23 cellular contexts compared by ENCODE assay signal in the genomic region with DNA sequence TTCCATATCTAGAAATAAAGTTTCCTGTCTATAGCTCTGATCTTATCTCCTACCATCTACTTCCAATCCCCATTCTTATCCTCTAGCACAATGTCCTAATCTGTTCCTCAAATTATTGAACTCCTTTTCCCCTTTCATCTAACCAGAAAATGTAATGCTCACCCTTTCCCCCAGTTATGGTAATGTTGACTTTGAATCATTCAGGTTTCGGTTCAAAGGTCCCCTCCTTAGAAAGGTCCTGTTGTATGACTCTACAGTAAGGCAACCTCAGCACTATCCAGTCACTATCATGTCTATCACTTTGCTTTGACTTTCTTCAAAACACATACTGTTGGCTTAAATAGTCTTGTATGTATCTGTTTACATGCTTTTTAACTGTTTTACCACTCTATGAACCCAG.
"Had no signal": no experiment of that assay in that cellular context is flagged by ENCODE, and none has a peak within 500 bp of the region (broad histone marks: within the 10 kb centered on the region; RNA-seq: fewer than 3 reads in every experiment).

No MANE protein-coding gene starts in this region.

- H3K36me3 ChIP-seq: cardiac muscle cell, lower lobe of right lung, spleen, upper lobe of left lung had no signal

- H3K4me1 ChIP-seq: body of pancreas, lower lobe of right lung, spleen, upper lobe of left lung had no signal

- ATAC-seq: activated CD4-positive, CD25-positive, alpha-beta regulatory T cell treated with anti-CD3 and anti-CD28 coated beads, Interleukin-2, amount 50 U/mL, for 24 hours; activated CD8-positive, alpha-beta memory T cell treated with anti-CD3 and anti-CD28 coated beads, Interleukin-2, amount 10 ng/mL, durations not matched to agents 7 days and 5 days; activated CD8-positive, alpha-beta T cell treated with anti-CD3 and anti-CD28 coated beads for 36 hours; body of pancreas; left lobe of liver; lower lobe of right lung; naive thymus-derived CD4-positive, alpha-beta T cell had no signal

- H3K27ac ChIP-seq: body of pancreas, cardiac muscle cell, lower lobe of right lung, spleen, upper lobe of left lung, VCaP had no signal

- H3K9me3 ChIP-seq: body of pancreas, lower lobe of right lung, spleen, upper lobe of left lung had no signal

- H3K4me3 ChIP-seq: body of pancreas, cardiac muscle cell, lower lobe of right lung, spleen, upper lobe of left lung had no signal

- DNase-seq: activated CD4-positive, alpha-beta T cell treated with anti-CD3 and anti-CD28 coated beads, Interleukin-2, amount 10 ng/mL, durations not matched to agents 7 days and 5 days; activated CD8-positive, alpha-beta memory T cell treated with anti-CD3 and anti-CD28 coated beads, Interleukin-2, amount 10 ng/mL, durations not matched to agents 7 days and 5 days; activated CD8-positive, alpha-beta T cell treated with anti-CD3 and anti-CD28 coated beads for 36 hours; activated gamma-delta T cell; anterior cingulate cortex; body of pancreas; effector CD8-positive, alpha-beta T cell; erythroblast; foreskin fibroblast; kidney; lower lobe of right lung; naive thymus-derived CD4-positive, alpha-beta T cell; occipital lobe; posterior cingulate gyrus; retina; spleen; stimulated activated CD4-positive, alpha-beta T cell treated with anti-CD3 and anti-CD28 coated beads, Interleukin-4, amount 100 ng/mL, for 24 hours; stimulated activated naive CD4-positive, alpha-beta T cell treated with Interleukin-2 at 50 U/mL for 16 hours; upper lobe of left lung had no signal

- H3K27me3 ChIP-seq: body of pancreas, cardiac muscle cell, spleen, upper lobe of left lung had no signal
